ENCODE assay signal across 1 cellular context in the genomic region with DNA sequence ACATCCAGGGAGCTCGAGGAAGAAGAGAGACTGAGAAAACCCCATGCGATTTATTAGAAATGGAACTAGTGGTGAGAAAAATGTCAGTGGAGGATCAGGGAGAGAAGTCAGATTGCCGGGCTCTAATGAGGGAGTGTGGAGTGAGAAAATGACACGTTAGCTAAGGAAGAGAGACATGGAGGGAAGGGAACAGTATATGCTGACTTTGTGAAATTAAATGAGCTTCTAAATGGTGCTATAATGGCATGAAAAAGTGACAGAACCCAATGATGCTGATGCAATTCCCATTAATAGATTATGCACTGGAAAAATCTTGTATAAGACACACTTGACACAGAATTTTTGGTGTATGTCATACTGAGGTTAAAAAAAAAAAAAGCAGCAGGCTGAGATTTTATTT.
TF ChIP-seq lines count a peak whose summit lies in the region.

No MANE protein-coding gene starts in this region.

TF ChIP-seq in GM23338, 12 proteins besides CTCF, POLR2A, EP300 and RAD21 (continued from another document):
- TF ChIP-seq ETS1 (IDR thresholded peaks at IDR 0.05) (no peak), ZNF114 (CRISPR knock-in tag; IDR thresholded peaks at IDR 0.05) (no peak)
